8 cellular contexts compared by ENCODE assay signal in the genomic region with DNA sequence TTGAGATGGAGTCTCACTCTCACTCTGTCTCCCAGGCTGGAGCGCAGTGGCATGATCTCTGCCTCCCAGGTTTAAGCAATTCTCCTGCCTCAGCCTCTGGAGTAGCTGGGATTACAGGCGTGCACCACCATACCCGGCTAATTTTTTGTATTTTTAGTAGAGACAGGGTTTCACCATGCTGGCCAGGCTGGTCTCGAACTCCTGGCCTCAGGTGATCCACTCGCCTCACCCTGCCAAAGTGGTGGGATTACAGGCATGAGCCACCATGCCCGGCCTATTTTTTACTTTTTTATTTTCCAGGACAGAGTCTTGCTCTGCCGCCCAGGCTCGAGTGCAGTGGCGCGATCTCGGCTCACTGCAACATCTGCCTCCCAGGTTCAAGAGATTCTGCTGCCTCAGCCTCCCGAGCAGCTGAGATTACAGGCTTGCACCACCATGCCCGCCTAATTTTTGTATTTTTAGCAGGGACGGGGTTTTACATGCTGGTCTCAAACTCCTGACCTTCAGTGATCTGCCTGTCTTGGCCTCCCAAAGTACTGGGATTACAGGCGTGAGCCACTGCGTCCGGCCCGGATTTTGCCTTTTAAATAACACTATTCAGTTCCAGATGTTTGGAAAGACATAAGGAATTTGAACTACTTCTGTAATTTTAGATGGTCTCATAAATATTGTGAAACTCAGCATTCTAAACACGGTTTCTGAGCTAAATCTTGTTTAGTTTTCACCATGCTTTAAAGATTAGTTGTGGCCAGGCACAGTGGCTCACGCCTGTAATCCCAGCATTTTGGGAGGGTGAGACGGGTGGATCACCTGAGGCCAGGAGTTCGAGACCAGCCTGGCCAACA. TPM values are rescaled to one million over a fixed set of nuclear protein-coding genes. Genes with fewer than 3 reads are reported as not detected.
DNase-seq lines count a peak whose midpoint lies in the region; TF ChIP-seq lines count a peak whose summit lies in the region.
"Not testable (repeated sequence)": the region's sequence is repeated elsewhere in the genome, so short reads cannot be mapped to it uniquely, and the experiment has no call there.

No MANE protein-coding gene starts in this region.

- H2AFZ ChIP-seq in GM23248: peak overlapping the region; percentile 58
- H2AFZ ChIP-seq in OCI-LY1 (ENCODE audit: low read length): not testable (repeated sequence)

- peak overlapping the region; percentile 84 for H3K4me2 ChIP-seq in BLaER1
- not testable (repeated sequence) for H3K4me2 ChIP-seq in GM23248 (ENCODE audit: unreplicated experiment); OCI-LY1 (ENCODE audit: low read length)

- H3K9me3 ChIP-seq in BLaER1; GM23248 (ENCODE audit: low read depth); OCI-LY1 (ENCODE audit: low read length): not testable (repeated sequence)

- peak; percentile 41 for DNase-seq in AG08395 (ENCODE audit: low spot score)
- peak; percentile 71 for DNase-seq in GM23248
- peak; percentile 70 for DNase-seq in amniotic epithelial cell (ENCODE audit: low read depth)
- DNase-seq in fibroblast of the conjunctiva (ENCODE audit: low read depth): peak; percentile 47
- not testable (repeated sequence) for DNase-seq in mesothelial cell of epicardium (ENCODE audit: low spot score in 2 of 2, unreplicated experiment in 2 of 2)
- DNase-seq in ureter (ENCODE audit: low spot score): peak; percentile 39

- not testable (repeated sequence) for TF ChIP-seq CTCF in OCI-LY1 (IDR thresholded peaks at IDR 0.05; ENCODE audit: low read length); mesothelial cell of epicardium (IDR thresholded peaks at IDR 0.05; ENCODE audit: unreplicated experiment)

- H3K27ac ChIP-seq in BLaER1: peak overlapping the region; percentile 100
- H3K27ac ChIP-seq in GM23248: peak overlapping the region; percentile 38
- H3K27ac ChIP-seq in OCI-LY1 (ENCODE audit: low read depth, low read length, poor library complexity, severe bottlenecking): peak overlapping the region; percentile 57

- not testable (repeated sequence) for H3K79me2 ChIP-seq in GM23248 (ENCODE audit: insufficient read depth); OCI-LY1 (ENCODE audit: insufficient read depth, low read length)

- H3K9me2 ChIP-seq in GM23248 (ENCODE audit: insufficient read depth); OCI-LY1 (ENCODE audit: low read depth, low read length): not testable (repeated sequence)

- H3K27me3 Mint-ChIP-seq in mesothelial cell of epicardium (ENCODE audit: low read depth): not testable (repeated sequence)

- not testable (repeated sequence) for H3K9me3 Mint-ChIP-seq in mesothelial cell of epicardium

- H3K4me3 Mint-ChIP-seq in mesothelial cell of epicardium: not testable (repeated sequence)

- H3K4me1 Mint-ChIP-seq in mesothelial cell of epicardium: not testable (repeated sequence)

- in situ Hi-C loops in GM23248 (cut with MboI): not testable (repeated sequence)

- H3K4me3 ChIP-seq in BLaER1: peak overlapping the region; percentile 27; the same call in 1 of the 2 replicates
- H3K4me3 ChIP-seq in GM23248; OCI-LY1 (ENCODE audit: low read depth, low read length, poor library complexity, severe bottlenecking): not testable (repeated sequence)

- H3K36me3 Mint-ChIP-seq in mesothelial cell of epicardium: not testable (repeated sequence)

- H3K27ac Mint-ChIP-seq in mesothelial cell of epicardium: peak overlapping the region; percentile 12

- not testable (repeated sequence) for H3K27me3 ChIP-seq in BLaER1; GM23248 (replicated peaks; ENCODE audit: insufficient read depth); OCI-LY1 (ENCODE audit: insufficient read depth, low read length)

- H3K9ac ChIP-seq in BLaER1: peak overlapping the region; percentile 54; the same call in 1 of the 2 replicates
- H3K9ac ChIP-seq in GM23248; OCI-LY1 (ENCODE audit: low read length): not testable (repeated sequence)

- H3K4me1 ChIP-seq in BLaER1: peaks cover 37% of the 10 kb centered on the region
- peaks cover 13% of the 10 kb centered on the region for H3K4me1 ChIP-seq in GM23248 (ENCODE audit: insufficient read depth)
- H3K4me1 ChIP-seq in OCI-LY1 (ENCODE audit: insufficient read depth, low read length, severe bottlenecking): peaks cover 51% of the 10 kb centered on the region

- H4K20me1 ChIP-seq in BLaER1; GM23248 (ENCODE audit: insufficient read depth); OCI-LY1 (ENCODE audit: insufficient read depth, low read length): not testable (repeated sequence)

- not testable (repeated sequence) for H3K36me3 ChIP-seq in BLaER1; GM23248 (ENCODE audit: low read depth); OCI-LY1 (ENCODE audit: insufficient read depth, low read length)

- WGBS in GM23248 (ENCODE audit: low coverage in 1 of 2, low lambda C conversion rate in 2 of 2, missing lambda C conversion rate in 2 of 2), 2 experiments: 45 to 47% methylated on average over 22 of the region's 22 CpGs

- H3F3A ChIP-seq in GM23248 (ENCODE audit: insufficient read depth): peaks cover 16% of the 10 kb centered on the region
- not testable (repeated sequence) for H3F3A ChIP-seq in OCI-LY1 (ENCODE audit: insufficient read depth, low read length)

RNA-seq across cellular contexts. Expression of a gene that starts 4.8 kb away (rescaled TPM):
- 111 and 156 TPM in 2 replicates for total RNA-seq in GM23248 (2014; rRNA removed; shearing (Covaris generic))
- 71.4 and 80.4 TPM in 2 replicates for polyA plus RNA-seq in GM23248 (2016; fragmentation: Nextera tagmentation; extraction: Ambion mirVana)
- total RNA-seq in mesothelial cell of epicardium (181 to 182 TPM (median 181 TPM) in 3 replicates), ureter (140 TPM)

RNA-seq across cellular contexts. Expression of a gene that starts 57.2 kb away (rescaled TPM):
- total RNA-seq in GM23248 (2014; rRNA removed; shearing (Covaris generic)): 1.9 and 4.9 TPM in 2 replicates
- 15.6 and 16.2 TPM in 2 replicates for polyA plus RNA-seq in GM23248 (2016; fragmentation: Nextera tagmentation; extraction: Ambion mirVana)
- 11.5 to 14.1 TPM (median 12.3 TPM) in 3 replicates for total RNA-seq in mesothelial cell of epicardium
- 13.4 TPM for total RNA-seq in ureter

Comparison
In these comparisons a context has a peak if more than half of its experiments do, and no peak if none do; other contexts are left out.
1. H3K27ac ChIP-seq: peak in every context shown above with its lines; median percentile 100 in BLaER1; 57 in OCI-LY1; 38 in GM23248.